ENCODE assay signal across 9 cellular contexts in genomic region chr2:239259603-239260298, GRCh38.
DNase-seq lines count a peak whose midpoint lies in the region; ATAC-seq, FAIRE-seq and TF ChIP-seq lines count a peak whose summit lies in the region.
"Had no signal": no experiment of that assay in that cellular context is flagged by ENCODE, and none has a peak within 500 bp of the region (broad histone marks: within the 10 kb centered on the region; RNA-seq: fewer than 3 reads in every experiment).

No MANE protein-coding gene starts in this region.

- H3K9me3 Mint-ChIP-seq in activated CD4-positive, alpha-beta T cell treated with anti-CD3 and anti-CD28 coated beads, Interleukin-2, amount 10 ng/mL, durations not matched to agents 24 days and 14 days = no peaks in the 10 kb centered on the region
- H3K9me3 Mint-ChIP-seq in central memory CD8-positive, alpha-beta T cell = peaks cover 6% of the 10 kb centered on the region

- peak overlapping the region; percentile 37 for H3K4me3 ChIP-seq in Jurkat, Clone E6-1 (ENCODE audit: low read length)
- H3K4me3 ChIP-seq: A549 had no signal

- H3K4me3 Mint-ChIP-seq in activated CD4-positive, alpha-beta T cell treated with anti-CD3 and anti-CD28 coated beads, Interleukin-2, amount 10 ng/mL, durations not matched to agents 24 days and 14 days = peak overlapping the region; percentile 78
- peak overlapping the region; percentile 79 for H3K4me3 Mint-ChIP-seq in central memory CD8-positive, alpha-beta T cell

- TF ChIP-seq CTCF in D721Med (IDR thresholded peaks at IDR 0.05; ENCODE audit: insufficient read depth, missing control alignments) = no peak

- intact Hi-C loops in activated CD4-positive, alpha-beta T cell treated with anti-CD3 and anti-CD28 coated beads, Interleukin-2, amount 10 ng/mL, durations not matched to agents 24 days and 14 days (cut with micrococcal nuclease) = loop anchor here (1.0 to 5.0 kb wide), 5 partner anchors 8 to 121 kb away; no protein-coding TSS in a partner anchor

- H3K36me3 Mint-ChIP-seq in activated CD4-positive, alpha-beta T cell treated with anti-CD3 and anti-CD28 coated beads, Interleukin-2, amount 10 ng/mL, durations not matched to agents 24 days and 14 days (ENCODE audit: low read depth) = peaks cover 39% of the 10 kb centered on the region
- peaks cover 10% of the 10 kb centered on the region for H3K36me3 Mint-ChIP-seq in central memory CD8-positive, alpha-beta T cell (ENCODE audit: insufficient read depth)

- FAIRE-seq in D721Med (lab: Jason Lieb, UNC) = no peak
- FAIRE-seq: A549 had no signal

- H3K4me1 Mint-ChIP-seq in activated CD4-positive, alpha-beta T cell treated with anti-CD3 and anti-CD28 coated beads, Interleukin-2, amount 10 ng/mL, durations not matched to agents 24 days and 14 days = peaks cover 65% of the 10 kb centered on the region
- peaks cover 73% of the 10 kb centered on the region for H3K4me1 Mint-ChIP-seq in central memory CD8-positive, alpha-beta T cell

- no peaks in the 10 kb centered on the region for H3K27me3 Mint-ChIP-seq in activated CD4-positive, alpha-beta T cell treated with anti-CD3 and anti-CD28 coated beads, Interleukin-2, amount 10 ng/mL, durations not matched to agents 24 days and 14 days
- H3K27me3 Mint-ChIP-seq in central memory CD8-positive, alpha-beta T cell = no peaks in the 10 kb centered on the region

- H3K27ac Mint-ChIP-seq in activated CD4-positive, alpha-beta T cell treated with anti-CD3 and anti-CD28 coated beads, Interleukin-2, amount 10 ng/mL, durations not matched to agents 24 days and 14 days = peak overlapping the region; percentile 88
- peak overlapping the region; percentile 90 for H3K27ac Mint-ChIP-seq in central memory CD8-positive, alpha-beta T cell (ENCODE audit: low read depth)

- peak; percentile 79 for DNase-seq in activated CD4-positive, alpha-beta T cell treated with anti-CD3 and anti-CD28 coated beads, Interleukin-2, amount 10 ng/mL, durations not matched to agents 24 days and 14 days
- DNase-seq in activated CD4-positive, alpha-beta T cell treated with anti-CD3 and anti-CD28 coated beads, Interleukin-2, amount 50 U/mL, for 4 hours = no peak
- no peak for DNase-seq in Jurkat, Clone E6-1 (ENCODE audit: low read depth, low spot score)
- no peak for DNase-seq in central memory CD8-positive, alpha-beta T cell (ENCODE audit: low spot score in 2 of 2)
- no peak for DNase-seq in substantia nigra (lab: John Stamatoyannopoulos, UW)
- no peak for DNase-seq in SK-N-DZ (ENCODE audit: low spot score)
- no peak for DNase-seq in D721Med (ENCODE audit: insufficient read length, low spot score)

- peak; percentile 47 for ATAC-seq in central memory CD8-positive, alpha-beta T cell (replicated peaks; ENCODE audit: extremely low read depth, poor library complexity, severe bottlenecking)
- no peak for ATAC-seq in GM19035 (IDR thresholded peaks at IDR 0.05; ENCODE audit: unreplicated experiment)
- ATAC-seq: A549 had no signal

- peak overlapping the region; percentile 6 for H3K27ac ChIP-seq in substantia nigra (ENCODE audit: low read depth, low read length, poor library complexity, severe bottlenecking)
- H3K27ac ChIP-seq: A549 had no signal
